Comparison of ENCODE assay signal across 1 cellular context in the genomic region with DNA sequence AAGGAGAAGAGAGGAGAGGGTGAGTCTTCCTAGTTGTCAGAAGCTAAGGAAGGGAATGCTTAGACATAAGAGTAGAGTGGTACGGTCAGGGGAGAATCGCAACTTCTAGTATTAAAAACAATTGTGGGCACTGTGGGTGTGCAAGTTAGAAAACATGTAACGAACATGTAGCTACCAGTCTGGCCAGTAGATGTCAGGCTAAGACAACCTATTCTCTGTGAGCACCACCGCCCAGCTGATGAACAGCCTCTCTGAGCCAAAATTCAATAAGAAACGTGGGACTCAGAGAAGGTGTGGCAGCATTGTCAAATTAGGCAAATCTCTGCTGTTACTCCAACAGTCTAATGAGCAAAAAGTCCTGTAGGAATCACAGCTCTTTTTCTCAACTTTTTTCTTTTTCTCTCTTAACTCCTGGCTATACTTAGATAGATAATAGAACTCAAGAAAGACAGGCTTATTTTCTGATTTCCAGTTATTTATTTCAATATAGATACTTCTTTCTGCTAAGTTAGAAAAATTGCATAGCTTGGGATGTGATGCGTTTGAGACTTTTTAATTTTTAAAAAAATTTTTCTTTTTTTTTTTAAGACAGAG.
TF ChIP-seq lines count a peak whose summit lies in the region.

No MANE protein-coding gene starts in this region.

TF ChIP-seq in HEK293, 187 proteins besides CTCF, POLR2A, EP300 and RAD21 (continued from another document):
- TF ChIP-seq TSHZ1 (tag by site-specific recombination; IDR thresholded peaks at IDR 0.05; ENCODE audit: borderline replicate concordance) (no peak), ZNF707 (tag by site-specific recombination; IDR thresholded peaks at IDR 0.05) (no peak), ZNF768 (tag by site-specific recombination; IDR thresholded peaks at IDR 0.05) (peak; percentile 97), ZNF792 (tag by site-specific recombination; IDR thresholded peaks at IDR 0.05) (no peak), ZSCAN16 (tag by site-specific recombination; IDR thresholded peaks at IDR 0.05) (no peak), RBAK (tag by site-specific recombination; IDR thresholded peaks at IDR 0.05) (no peak), GLIS1 (tag by site-specific recombination; IDR thresholded peaks at IDR 0.05) (no peak), ZNF791 (tag by site-specific recombination; IDR thresholded peaks at IDR 0.05) (no peak), ZNF654 (tag by site-specific recombination; IDR thresholded peaks at IDR 0.05; ENCODE audit: low read depth) (peak; percentile 96), ZNF449 (tag by site-specific recombination; IDR thresholded peaks at IDR 0.05) (no peak), INSM2 (tag by site-specific recombination; IDR thresholded peaks at IDR 0.05) (no peak), KLF10 (tag by site-specific recombination; IDR thresholded peaks at IDR 0.05) (peak; percentile 71), ZBTB8A (tag by site-specific recombination; IDR thresholded peaks at IDR 0.05) (no peak; the same call in 1 of the 2 replicates), ZNF776 (tag by site-specific recombination; IDR thresholded peaks at IDR 0.05; ENCODE audit: borderline replicate concordance) (no peak)
- TF ChIP-seq, protein P1, sequence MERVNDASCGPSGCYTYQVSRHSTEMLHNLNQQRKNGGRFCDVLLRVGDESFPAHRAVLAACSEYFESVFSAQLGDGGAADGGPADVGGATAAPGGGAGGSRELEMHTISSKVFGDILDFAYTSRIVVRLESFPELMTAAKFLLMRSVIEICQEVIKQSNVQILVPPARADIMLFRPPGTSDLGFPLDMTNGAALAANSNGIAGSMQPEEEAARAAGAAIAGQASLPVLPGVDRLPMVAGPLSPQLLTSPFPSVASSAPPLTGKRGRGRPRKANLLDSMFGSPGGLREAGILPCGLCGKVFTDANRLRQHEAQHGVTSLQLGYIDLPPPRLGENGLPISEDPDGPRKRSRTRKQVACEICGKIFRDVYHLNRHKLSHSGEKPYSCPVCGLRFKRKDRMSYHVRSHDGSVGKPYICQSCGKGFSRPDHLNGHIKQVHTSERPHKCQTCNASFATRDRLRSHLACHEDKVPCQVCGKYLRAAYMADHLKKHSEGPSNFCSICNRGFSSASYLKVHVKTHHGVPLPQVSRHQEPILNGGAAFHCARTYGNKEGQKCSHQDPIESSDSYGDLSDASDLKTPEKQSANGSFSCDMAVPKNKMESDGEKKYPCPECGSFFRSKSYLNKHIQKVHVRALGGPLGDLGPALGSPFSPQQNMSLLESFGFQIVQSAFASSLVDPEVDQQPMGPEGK (tag by site-specific recombination; IDR thresholded peaks at IDR 0.05) = no peak
